24 cellular contexts compared by ENCODE assay signal in genomic region chr11:13222285-13222684, GRCh38. TPM values are rescaled to one million over a fixed set of nuclear protein-coding genes. Genes with fewer than 3 reads are reported as not detected.
DNase-seq lines count a peak whose midpoint lies in the region; ATAC-seq, FAIRE-seq and TF ChIP-seq lines count a peak whose summit lies in the region.
"Had no signal": no experiment of that assay in that cellular context is flagged by ENCODE, and none has a peak within 500 bp of the region (broad histone marks: within the 10 kb centered on the region; RNA-seq: fewer than 3 reads in every experiment).

No MANE protein-coding gene starts in this region.

- TF ChIP-seq EP300 in tibial nerve (IDR thresholded peaks at IDR 0.05) = no peak

- H4K20me1 ChIP-seq in endothelial cell of umbilical vein (replicated peaks; ENCODE audit: control insufficient read depth, extremely low read depth, insufficient read depth, low read length) = no peaks in the 10 kb centered on the region
- no peaks in the 10 kb centered on the region for H4K20me1 ChIP-seq in neural progenitor cell (ENCODE audit: low read depth)

- no peaks in the 10 kb centered on the region for H3K36me3 Mint-ChIP-seq in neural progenitor cell
- H3K36me3 Mint-ChIP-seq: activated naive CD8-positive, alpha-beta T cell had no signal

- H3K27me3 ChIP-seq in endothelial cell of umbilical vein (ENCODE audit: control insufficient read depth in 2 of 2, insufficient read depth in 2 of 2, low read length in 2 of 2) (peaks cover 5 to 9% of the 10 kb centered on the region in 2 experiments), neural progenitor cell (no peaks in the 10 kb centered on the region), tibial nerve (no peaks in the 10 kb centered on the region)
- H3K27me3 ChIP-seq: esophagus squamous epithelium, gastroesophageal sphincter, uterus had no signal

- H3K4me1 Mint-ChIP-seq in neural progenitor cell = peaks cover 13% of the 10 kb centered on the region
- H3K4me1 Mint-ChIP-seq: activated T-helper 17 cell treated with anti-CD3 and anti-CD28 coated beads, Interleukin-2, amount 50 U/mL, for 72 hours had no signal

- H3K4me2 ChIP-seq in endothelial cell of umbilical vein (ENCODE audit: insufficient read depth, low read length) (no peak overlapping the region), neural progenitor cell (peak overlapping the region; percentile 13)

- H3K4me3 Mint-ChIP-seq in neural progenitor cell = no peak overlapping the region
- H3K4me3 Mint-ChIP-seq: activated naive CD8-positive, alpha-beta T cell; activated T-helper 17 cell treated with anti-CD3 and anti-CD28 coated beads, Interleukin-2, amount 50 U/mL, for 72 hours had no signal

- intact Hi-C loops in endothelial cell of umbilical vein (cut with micrococcal nuclease) = no loop called here
- intact Hi-C loops in Right ventricle myocardium inferior (cut with DNase I) = no loop called here

- BruUV-seq in endothelial cell of umbilical vein (replicated peaks; lab: Mats Ljungman, UMichigan) = no TSS peak

- H3K9me1 ChIP-seq in endothelial cell of umbilical vein (replicated peaks; ENCODE audit: control insufficient read depth, extremely low read depth, insufficient read depth, low read length) = no peaks in the 10 kb centered on the region

- H3K79me2 ChIP-seq in endothelial cell of umbilical vein (ENCODE audit: control insufficient read depth, insufficient read depth, low read length) (no peaks in the 10 kb centered on the region), neural progenitor cell (ENCODE audit: low read depth) (no peaks in the 10 kb centered on the region)

- peaks cover 5% of the 10 kb centered on the region for H3K27me3 Mint-ChIP-seq in neural progenitor cell (ENCODE audit: insufficient read depth, low read depth)
- H3K27me3 Mint-ChIP-seq: activated naive CD8-positive, alpha-beta T cell; activated T-helper 17 cell treated with anti-CD3 and anti-CD28 coated beads, Interleukin-2, amount 50 U/mL, for 72 hours had no signal

- peaks cover 17% of the 10 kb centered on the region for H3F3A ChIP-seq in neural progenitor cell (ENCODE audit: low read depth)

- H2AFZ ChIP-seq in endothelial cell of umbilical vein (ENCODE audit: low read depth, low read length) (no peak overlapping the region), neural progenitor cell (replicated peaks) (no peak overlapping the region)

- POLR2A ChIA-PET in endothelial cell of umbilical vein (lab: Charles Lee) = no interaction called here

- CTCF ChIA-PET in endothelial cell of umbilical vein (lab: Charles Lee) = interaction anchor here (1.4 kb wide), 1 partner anchor 16 kb away, joined by 3 read pairs; no protein-coding TSS in a partner anchor

- H3K4me1 ChIP-seq in endothelial cell of umbilical vein (ENCODE audit: control insufficient read depth, extremely low read depth, insufficient read depth, low read length) = no peaks in the 10 kb centered on the region
- peaks cover 16% of the 10 kb centered on the region for H3K4me1 ChIP-seq in neural progenitor cell
- peaks cover 0 to under 1% (median 0%) of the 10 kb centered on the region in 4 donors for H3K4me1 ChIP-seq in tibial nerve
- H3K4me1 ChIP-seq: esophagus squamous epithelium, gastroesophageal sphincter, psoas muscle, uterus had no signal

- TF ChIP-seq CTCF in endothelial cell of umbilical vein (IDR thresholded peaks at IDR 0.05; ENCODE audit: extremely low read depth in 1 of 2, insufficient read depth in 1 of 2, low read depth in 1 of 2, low read length in 2 of 2) (no peak), neural progenitor cell (IDR thresholded peaks at IDR 0.05) (no peak), tibial nerve (IDR thresholded peaks at IDR 0.05) (no peak)

- dilution Hi-C loops in endothelial cell of umbilical vein (cut with MboI; ENCODE audit: extremely low pct_ligation_motif_present, low sequenced_read_pairs) = no loop called here

- no peak for ATAC-seq in GM21576 (IDR thresholded peaks at IDR 0.05; ENCODE audit: unreplicated experiment)
- no peak for ATAC-seq in Right ventricle myocardium inferior
- no peak for ATAC-seq in GM21526 (IDR thresholded peaks at IDR 0.05; ENCODE audit: low FRiP score, unreplicated experiment)
- ATAC-seq: activated T-helper 17 cell treated with anti-CD3 and anti-CD28 coated beads, Interleukin-2, amount 50 U/mL, for 72 hours; gastroesophageal sphincter; left colon; psoas muscle had no signal

- H3K9ac ChIP-seq in endothelial cell of umbilical vein (replicated peaks; ENCODE audit: extremely low read depth, insufficient read depth, low read length) (no peak overlapping the region), neural progenitor cell (no peak overlapping the region)

- FAIRE-seq in RCC 7860 (lab: Jason Lieb, UNC) = peak; percentile 73
- FAIRE-seq in endothelial cell of umbilical vein (lab: Jason Lieb, UNC) = peak; percentile 31
- FAIRE-seq: GM18507 had no signal

- H3K27ac Mint-ChIP-seq in neural progenitor cell = peak overlapping the region; percentile 25
- H3K27ac Mint-ChIP-seq: activated naive CD8-positive, alpha-beta T cell; activated T-helper 17 cell treated with anti-CD3 and anti-CD28 coated beads, Interleukin-2, amount 50 U/mL, for 72 hours had no signal

- DNase-seq in ELF-1 (ENCODE audit: low read depth, low spot score) (peak; percentile 53), RCC 7860 (ENCODE audit: low spot score) (peak; percentile 71), endothelial cell of umbilical vein (ENCODE audit: low read depth, low spot score) (no peak), neural progenitor cell (ENCODE audit: low spot score) (peak; percentile 30), Right ventricle myocardium inferior (ENCODE audit: missing footprints) (no peak), tibial nerve (ENCODE audit: low spot score in 2 of 2) (no peak)
- DNase-seq: activated CD4-positive, alpha-beta T cell treated with anti-CD3 and anti-CD28 coated beads, Interleukin-2, amount 50 U/mL, for 1 hour; Calu3; effector CD8-positive, alpha-beta T cell; esophagus squamous epithelium; KG1; left colon; NCI-H146; psoas muscle; SIG-M5; stimulated activated CD4-positive, alpha-beta T cell treated with anti-CD3 and anti-CD28 coated beads, Interleukin-1b, Interleukin-23, amount 100 ng/mL, for 48 hours; substantia nigra; uterus had no signal

- no peak overlapping the region for H3K4me3 ChIP-seq in endothelial cell of umbilical vein (replicated peaks in 1 of 3; ENCODE audit: insufficient read depth in 1 of 3, low read depth in 1 of 3, low read length in 3 of 3)
- H3K4me3 ChIP-seq in neural progenitor cell = no peak overlapping the region
- H3K4me3 ChIP-seq in tibial nerve = no peak overlapping the region
- H3K4me3 ChIP-seq: esophagus squamous epithelium, gastroesophageal sphincter, psoas muscle, uterus had no signal

- peaks cover 3% of the 10 kb centered on the region for H3K9me3 Mint-ChIP-seq in neural progenitor cell
- H3K9me3 Mint-ChIP-seq: activated T-helper 17 cell treated with anti-CD3 and anti-CD28 coated beads, Interleukin-2, amount 50 U/mL, for 72 hours had no signal

- 60 to 65% methylated on average over 3 of the region's 3 CpGs for WGBS in tibial nerve, 2 donors

- H3K36me3 ChIP-seq in endothelial cell of umbilical vein (ENCODE audit: control insufficient read depth in 2 of 2, extremely low read depth in 1 of 2, insufficient read depth in 2 of 2, low read length in 2 of 2) (no peaks in the 10 kb centered on the region), neural progenitor cell (no peaks in the 10 kb centered on the region), tibial nerve (no peaks in the 10 kb centered on the region)
- H3K36me3 ChIP-seq: esophagus squamous epithelium, gastroesophageal sphincter, uterus had no signal

- H3K27ac ChIP-seq in endothelial cell of umbilical vein (ENCODE audit: insufficient read depth, low read depth, low read length) (no peak overlapping the region), neural progenitor cell (no peak overlapping the region), tibial nerve (no peak overlapping the region)
- H3K27ac ChIP-seq: esophagus squamous epithelium, gastroesophageal sphincter, psoas muscle, uterus had no signal

- TF ChIP-seq POLR2A in endothelial cell of umbilical vein (IDR thresholded peaks at IDR 0.05; ENCODE audit: low read depth, low read length) (no peak), tibial nerve (IDR thresholded peaks at IDR 0.05) (no peak)

- H3K9me3 ChIP-seq in endothelial cell of umbilical vein (replicated peaks; ENCODE audit: control insufficient read depth, insufficient read depth, low read length) = no peaks in the 10 kb centered on the region
- no peaks in the 10 kb centered on the region for H3K9me3 ChIP-seq in neural progenitor cell (ENCODE audit: low read depth)
- H3K9me3 ChIP-seq in tibial nerve = no peaks in the 10 kb centered on the region
- H3K9me3 ChIP-seq: esophagus squamous epithelium, gastroesophageal sphincter, psoas muscle, uterus had no signal

TF ChIP-seq in endothelial cell of umbilical vein, 7 proteins besides CTCF, POLR2A, EP300 and RAD21:
- TF ChIP-seq FOS (IDR thresholded peaks at IDR 0.05; ENCODE audit: borderline replicate concordance, insufficient read depth, low read length) = peak; percentile 17
- no peak for TF ChIP-seq GATA2 (IDR thresholded peaks at IDR 0.05; ENCODE audit: insufficient read depth, insufficient read length, low read depth, low read length)
- TF ChIP-seq EZH2 (IDR thresholded peaks at IDR 0.05; ENCODE audit: borderline replicate concordance, low read depth, low read length, severe bottlenecking) = no peak
- TF ChIP-seq JUN (IDR thresholded peaks at IDR 0.05; ENCODE audit: borderline replicate concordance, insufficient read depth, insufficient read length, low read depth) = no peak
- no peak for TF ChIP-seq MAX (IDR thresholded peaks at IDR 0.05; ENCODE audit: insufficient read depth, insufficient read length)
- TF ChIP-seq POLR2AphosphoS5 (IDR thresholded peaks at IDR 0.05; ENCODE audit: insufficient read depth, low read depth, low read length) = no peak
- no peak for TF ChIP-seq MYC (IDR thresholded peaks at IDR 0.05; ENCODE audit: low read depth, low read length)
TF ChIP-seq in endothelial cell of umbilical vein: peak in this region for 1.

RNA-seq across cellular contexts. Expression of gene BMAL1, which starts 55.3 kb away (rescaled TPM):
- 10.1 and 11.2 TPM in 2 replicates for total RNA-seq in endothelial cell of umbilical vein
- polyA plus RNA-seq in endothelial cell of umbilical vein = 4.6 and 5.8 TPM in 2 replicates
- 5.2 and 5.3 TPM in 2 replicates for polyA plus RNA-seq in endothelial cell of umbilical vein (2011; cell fraction: cytosol; rRNA removed)
- polyA plus RNA-seq in endothelial cell of umbilical vein (2011; cell fraction: nucleus; rRNA removed) = 17.7 and 19.8 TPM in 2 replicates
- polyA plus RNA-seq in endothelial cell of umbilical vein (2012) = 5.4 and 7.0 TPM in 2 replicates
- polyA minus RNA-seq in endothelial cell of umbilical vein = 12.2 and 17.0 TPM in 2 replicates
- 10.5 TPM for polyA minus RNA-seq in endothelial cell of umbilical vein (2011; cell fraction: cytosol; rRNA and poly(A)+ RNA removed)
- 21.0 and 24.2 TPM in 2 replicates for polyA minus RNA-seq in endothelial cell of umbilical vein (2011; cell fraction: nucleus; rRNA and poly(A)+ RNA removed)
- 4.5 and 26.5 TPM in 2 replicates for total RNA-seq in neural progenitor cell (ENCODE audit: low replicate concordance)
- 9.5 TPM for total RNA-seq in Right ventricle myocardium inferior
- total RNA-seq in tibial nerve = 10 to 100 TPM; 34.5 to 61.2 (median 58.0) TPM

Comparison
In these comparisons a context has a peak if more than half of its experiments do, and no peak if none do; other contexts are left out.
1. DNase-seq: peak in ELF-1 (single experiment), RCC 7860 (single experiment) and neural progenitor cell (single experiment); none in endothelial cell of umbilical vein (single experiment), Right ventricle myocardium inferior (single experiment) and tibial nerve (0 of 2).